ENCODE assay signal across 8 cellular contexts in genomic region chr6:130260050-130260462, GRCh38. TPM values are rescaled to one million over a fixed set of nuclear protein-coding genes. Genes with fewer than 3 reads are reported as not detected.
A peak's percentile ranks its signal among the peaks of the same experiment; 100 is the strongest.
DNase-seq lines count a peak whose midpoint lies in the region; ATAC-seq and TF ChIP-seq lines count a peak whose summit lies in the region.
"Not testable (repeated sequence)": the region's sequence is repeated elsewhere in the genome, so short reads cannot be mapped to it uniquely, and the experiment has no call there.
"Had no signal": no experiment of that assay in that cellular context is flagged by ENCODE, and none has a peak within 500 bp of the region (broad histone marks: within the 10 kb centered on the region; RNA-seq: fewer than 3 reads in every experiment).

No MANE protein-coding gene starts in this region.

- not testable (repeated sequence) for H3K27me3 Mint-ChIP-seq in activated CD4-positive, alpha-beta T cell treated with anti-CD3 and anti-CD28 coated beads, Interleukin-2, amount 10 ng/mL, durations not matched to agents 7 days and 5 days; endodermal cell (ENCODE audit: insufficient read depth)

- not testable (repeated sequence) for H3K27ac ChIP-seq in endodermal cell (ENCODE audit: low read depth, low read length)

- POLR2A ChIA-PET in activated CD4-positive, alpha-beta T cell treated with anti-CD3 and anti-CD28 coated beads, Interleukin-2, amount 10 ng/mL, durations not matched to agents 7 days and 5 days (lab: Charles Lee) = not testable (repeated sequence)

- H3K9ac ChIP-seq in endodermal cell (ENCODE audit: extremely low read depth, low read length, poor library complexity, severe bottlenecking) = not testable (repeated sequence)

- peaks cover 40% of the 10 kb centered on the region for H3K9me3 ChIP-seq in endodermal cell (ENCODE audit: control insufficient read depth, low read length)

- not testable (repeated sequence) for H3K36me3 ChIP-seq in endodermal cell (ENCODE audit: control insufficient read depth, insufficient read depth, low read length)

- H3K36me3 Mint-ChIP-seq in activated CD4-positive, alpha-beta T cell treated with anti-CD3 and anti-CD28 coated beads, Interleukin-2, amount 10 ng/mL, durations not matched to agents 7 days and 5 days (ENCODE audit: low read depth) = peaks cover 31% of the 10 kb centered on the region
- H3K36me3 Mint-ChIP-seq in endodermal cell (ENCODE audit: low read depth) = peaks cover 17% of the 10 kb centered on the region

- H3K4me1 Mint-ChIP-seq in activated CD4-positive, alpha-beta T cell treated with anti-CD3 and anti-CD28 coated beads, Interleukin-2, amount 10 ng/mL, durations not matched to agents 7 days and 5 days = peaks cover 38% of the 10 kb centered on the region
- not testable (repeated sequence) for H3K4me1 Mint-ChIP-seq in endodermal cell

- peak; percentile 12 for DNase-seq in KBM-7
- not testable (repeated sequence) for DNase-seq in activated CD4-positive, alpha-beta T cell treated with anti-CD3 and anti-CD28 coated beads, Interleukin-2, amount 10 ng/mL, durations not matched to agents 7 days and 5 days; endodermal cell

- in situ Hi-C loops in KBM-7 (cut with MboI; ENCODE audit: low pct_unique_long_range_greater_than_20kb, low sequenced_read_pairs) = not testable (repeated sequence)

- not testable (repeated sequence) for TF ChIP-seq CTCF in endodermal cell (conservative IDR thresholded peaks at IDR 0.05)

- ATAC-seq in GM18519 (IDR thresholded peaks at IDR 0.05; ENCODE audit: low FRiP score, unreplicated experiment) (peak; percentile 70), GM19463 (IDR thresholded peaks at IDR 0.05; ENCODE audit: unreplicated experiment) (peak; percentile 53), HG02623 (IDR thresholded peaks at IDR 0.05; ENCODE audit: unreplicated experiment) (peak; percentile 48), HG03097 (IDR thresholded peaks at IDR 0.05; ENCODE audit: low FRiP score, unreplicated experiment) (peak; percentile 45)

- CTCF ChIA-PET in activated CD4-positive, alpha-beta T cell treated with anti-CD3 and anti-CD28 coated beads, Interleukin-2, amount 10 ng/mL, durations not matched to agents 7 days and 5 days (lab: Charles Lee) = not testable (repeated sequence)

- WGBS in endodermal cell (ENCODE audit: insufficient coverage in 1 of 2, insufficient read length in 1 of 2), 2 experiments = 84 to 94% methylated on average over 3 to 4 of the region's 4 CpGs

- not testable (repeated sequence) for H3K27me3 ChIP-seq in endodermal cell (ENCODE audit: control insufficient read depth, insufficient read depth, low read length, poor library complexity, severe bottlenecking)

- not testable (repeated sequence) for H3K4me1 ChIP-seq in endodermal cell (ENCODE audit: control insufficient read depth, insufficient read depth, low read length)

- H3K4me3 ChIP-seq in endodermal cell (ENCODE audit: low read length) = peak overlapping the region; percentile 64

- peak overlapping the region; percentile 81 for H3K27ac Mint-ChIP-seq in activated CD4-positive, alpha-beta T cell treated with anti-CD3 and anti-CD28 coated beads, Interleukin-2, amount 10 ng/mL, durations not matched to agents 7 days and 5 days
- H3K27ac Mint-ChIP-seq in endodermal cell = not testable (repeated sequence)

- peak overlapping the region; percentile 37 for H3K4me3 Mint-ChIP-seq in activated CD4-positive, alpha-beta T cell treated with anti-CD3 and anti-CD28 coated beads, Interleukin-2, amount 10 ng/mL, durations not matched to agents 7 days and 5 days
- not testable (repeated sequence) for H3K4me3 Mint-ChIP-seq in endodermal cell

- peaks cover 39% of the 10 kb centered on the region for H3K9me3 Mint-ChIP-seq in activated CD4-positive, alpha-beta T cell treated with anti-CD3 and anti-CD28 coated beads, Interleukin-2, amount 10 ng/mL, durations not matched to agents 7 days and 5 days
- H3K9me3 Mint-ChIP-seq in endodermal cell = peaks cover 61% of the 10 kb centered on the region

RNA-seq across cellular contexts. Expression of gene SAMD3, which starts 37.3 kb away (rescaled TPM):
- total RNA-seq in activated CD4-positive, alpha-beta T cell treated with anti-CD3 and anti-CD28 coated beads, Interleukin-2, amount 10 ng/mL, durations not matched to agents 7 days and 5 days = 10 to 100 TPM; 49.5 to 50.9 TPM
- 10 to 100 TPM; 41.3 to 44.8 TPM for total RNA-seq in endodermal cell
- 5.7 TPM for polyA plus RNA-seq in endodermal cell (2013, experiment 1 of 2)
- 6.5 TPM for polyA plus RNA-seq in endodermal cell (2013, experiment 2 of 2)
- total RNA-seq: Daoy had no signal
